In the genomic region with DNA sequence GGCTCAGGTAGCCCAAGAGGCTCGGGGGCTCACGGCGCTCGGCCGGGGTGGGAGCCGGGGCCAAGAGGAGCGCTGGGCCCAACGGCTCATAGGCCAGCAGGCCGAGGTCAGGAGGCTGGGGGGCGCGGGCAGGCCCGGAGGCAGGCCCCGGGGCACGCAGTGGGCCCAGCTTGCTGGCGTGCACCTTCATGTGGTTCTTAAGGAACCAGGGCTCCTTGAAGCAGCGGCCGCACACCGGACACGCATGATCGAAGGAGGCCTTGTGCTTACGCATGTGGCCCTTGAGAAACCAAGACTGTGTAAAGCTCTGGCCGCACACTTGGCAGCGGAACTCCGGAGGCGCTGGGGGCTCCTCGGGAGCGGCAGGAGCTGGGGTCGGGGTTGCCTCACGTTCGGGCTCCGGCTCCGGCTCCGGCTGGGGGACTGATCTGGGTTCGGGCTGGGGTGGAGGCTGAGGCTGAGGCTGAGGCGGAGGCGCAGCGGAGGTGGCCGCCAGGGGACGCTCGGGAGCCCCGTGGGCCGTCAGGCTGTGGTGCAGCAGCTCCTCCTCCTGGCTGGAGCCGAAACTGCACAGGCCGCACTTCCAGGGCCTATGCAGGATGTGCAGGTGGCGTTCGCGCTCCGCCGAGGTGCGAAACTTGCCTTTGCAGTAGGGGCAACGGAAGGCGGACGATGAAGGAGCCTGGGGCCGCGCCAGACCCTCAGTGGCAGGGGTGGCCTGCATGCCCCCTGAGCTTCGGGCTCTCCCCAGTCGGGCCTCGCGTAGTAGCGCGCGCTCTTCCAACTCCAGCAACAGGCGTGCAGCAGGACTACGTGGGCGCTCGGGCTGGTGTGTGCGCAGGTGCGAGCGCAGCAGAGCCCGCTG, we compare ENCODE assay signal across 1 cellular context.
TF ChIP-seq lines count a peak whose summit lies in the region.

No MANE protein-coding gene starts in this region.

TF ChIP-seq in WTC11, 78 proteins besides CTCF, POLR2A, EP300 and RAD21 (continued from another document and continues in another):
- TF ChIP-seq, protein P1, sequence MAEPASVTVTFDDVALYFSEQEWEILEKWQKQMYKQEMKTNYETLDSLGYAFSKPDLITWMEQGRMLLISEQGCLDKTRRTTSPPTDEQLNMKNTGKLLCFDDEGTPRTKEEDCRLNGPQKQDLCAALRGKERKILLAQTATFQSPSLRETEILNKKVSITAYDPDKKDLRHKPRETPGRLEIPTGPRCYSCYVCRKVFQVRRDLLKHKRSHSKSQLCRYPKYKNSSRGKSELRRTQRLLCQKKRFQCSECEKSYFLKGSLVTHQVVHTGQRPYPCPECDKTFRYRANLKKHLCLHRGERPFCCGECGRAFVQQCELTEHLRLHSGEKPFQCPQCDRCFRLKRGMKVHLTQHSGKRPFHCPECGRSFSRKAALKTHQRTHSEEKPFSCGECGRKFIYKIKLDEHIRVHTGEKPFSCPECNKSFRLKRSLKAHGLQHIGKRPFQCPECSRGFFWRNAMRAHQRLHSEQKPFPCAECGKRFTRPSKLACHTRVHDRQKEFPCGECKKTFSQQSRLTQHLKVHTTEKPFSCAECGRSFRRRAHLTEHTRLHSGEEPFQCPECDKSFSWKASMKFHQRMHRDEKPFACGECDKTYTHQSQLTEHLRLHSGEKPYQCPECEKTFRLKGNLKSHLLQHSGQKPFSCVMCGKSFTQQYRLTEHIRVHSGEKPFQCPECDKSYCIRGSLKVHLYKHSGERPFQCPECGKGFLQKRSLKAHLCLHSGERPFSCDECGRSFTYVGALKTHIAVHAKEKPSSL (CRISPR knock-in tag; conservative IDR thresholded peaks at IDR 0.05): no peak
- no peak for TF ChIP-seq JAZF1 (CRISPR knock-in tag; IDR thresholded peaks at IDR 0.05)
- peak; percentile 28; the same call in 1 of the 2 replicates for TF ChIP-seq NFYB (CRISPR knock-in tag; conservative IDR thresholded peaks at IDR 0.05; ENCODE audit: low read depth)
- TF ChIP-seq, protein P2, sequence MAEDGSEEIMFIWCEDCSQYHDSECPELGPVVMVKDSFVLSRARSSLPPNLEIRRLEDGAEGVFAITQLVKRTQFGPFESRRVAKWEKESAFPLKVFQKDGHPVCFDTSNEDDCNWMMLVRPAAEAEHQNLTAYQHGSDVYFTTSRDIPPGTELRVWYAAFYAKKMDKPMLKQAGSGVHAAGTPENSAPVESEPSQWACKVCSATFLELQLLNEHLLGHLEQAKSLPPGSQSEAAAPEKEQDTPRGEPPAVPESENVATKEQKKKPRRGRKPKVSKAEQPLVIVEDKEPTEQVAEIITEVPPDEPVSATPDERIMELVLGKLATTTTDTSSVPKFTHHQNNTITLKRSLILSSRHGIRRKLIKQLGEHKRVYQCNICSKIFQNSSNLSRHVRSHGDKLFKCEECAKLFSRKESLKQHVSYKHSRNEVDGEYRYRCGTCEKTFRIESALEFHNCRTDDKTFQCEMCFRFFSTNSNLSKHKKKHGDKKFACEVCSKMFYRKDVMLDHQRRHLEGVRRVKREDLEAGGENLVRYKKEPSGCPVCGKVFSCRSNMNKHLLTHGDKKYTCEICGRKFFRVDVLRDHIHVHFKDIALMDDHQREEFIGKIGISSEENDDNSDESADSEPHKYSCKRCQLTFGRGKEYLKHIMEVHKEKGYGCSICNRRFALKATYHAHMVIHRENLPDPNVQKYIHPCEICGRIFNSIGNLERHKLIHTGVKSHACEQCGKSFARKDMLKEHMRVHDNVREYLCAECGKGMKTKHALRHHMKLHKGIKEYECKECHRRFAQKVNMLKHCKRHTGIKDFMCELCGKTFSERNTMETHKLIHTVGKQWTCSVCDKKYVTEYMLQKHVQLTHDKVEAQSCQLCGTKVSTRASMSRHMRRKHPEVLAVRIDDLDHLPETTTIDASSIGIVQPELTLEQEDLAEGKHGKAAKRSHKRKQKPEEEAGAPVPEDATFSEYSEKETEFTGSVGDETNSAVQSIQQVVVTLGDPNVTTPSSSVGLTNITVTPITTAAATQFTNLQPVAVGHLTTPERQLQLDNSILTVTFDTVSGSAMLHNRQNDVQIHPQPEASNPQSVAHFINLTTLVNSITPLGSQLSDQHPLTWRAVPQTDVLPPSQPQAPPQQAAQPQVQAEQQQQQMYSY (CRISPR knock-in tag; IDR thresholded peaks at IDR 0.05): peak; percentile 28; the same call in 1 of the 2 replicates
- TF ChIP-seq, protein P3, sequence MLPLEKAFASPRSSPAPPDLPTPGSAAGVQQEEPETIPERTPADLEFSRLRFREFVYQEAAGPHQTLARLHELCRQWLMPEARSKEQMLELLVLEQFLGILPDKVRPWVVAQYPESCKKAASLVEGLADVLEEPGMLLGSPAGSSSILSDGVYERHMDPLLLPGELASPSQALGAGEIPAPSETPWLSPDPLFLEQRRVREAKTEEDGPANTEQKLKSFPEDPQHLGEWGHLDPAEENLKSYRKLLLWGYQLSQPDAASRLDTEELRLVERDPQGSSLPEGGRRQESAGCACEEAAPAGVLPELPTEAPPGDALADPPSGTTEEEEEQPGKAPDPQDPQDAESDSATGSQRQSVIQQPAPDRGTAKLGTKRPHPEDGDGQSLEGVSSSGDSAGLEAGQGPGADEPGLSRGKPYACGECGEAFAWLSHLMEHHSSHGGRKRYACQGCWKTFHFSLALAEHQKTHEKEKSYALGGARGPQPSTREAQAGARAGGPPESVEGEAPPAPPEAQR (CRISPR knock-in tag; IDR thresholded peaks at IDR 0.05): no peak
- peak; percentile 75; the same call in 1 of the 2 replicates for TF ChIP-seq ZNF416 (CRISPR knock-in tag; IDR thresholded peaks at IDR 0.05)
- TF ChIP-seq, protein P4, sequence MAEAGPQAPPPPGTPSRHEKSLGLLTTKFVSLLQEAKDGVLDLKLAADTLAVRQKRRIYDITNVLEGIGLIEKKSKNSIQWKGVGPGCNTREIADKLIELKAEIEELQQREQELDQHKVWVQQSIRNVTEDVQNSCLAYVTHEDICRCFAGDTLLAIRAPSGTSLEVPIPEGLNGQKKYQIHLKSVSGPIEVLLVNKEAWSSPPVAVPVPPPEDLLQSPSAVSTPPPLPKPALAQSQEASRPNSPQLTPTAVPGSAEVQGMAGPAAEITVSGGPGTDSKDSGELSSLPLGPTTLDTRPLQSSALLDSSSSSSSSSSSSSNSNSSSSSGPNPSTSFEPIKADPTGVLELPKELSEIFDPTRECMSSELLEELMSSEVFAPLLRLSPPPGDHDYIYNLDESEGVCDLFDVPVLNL (CRISPR knock-in tag; IDR thresholded peaks at IDR 0.05; ENCODE audit: borderline replicate concordance, low read depth): no peak
- TF ChIP-seq, protein P5, sequence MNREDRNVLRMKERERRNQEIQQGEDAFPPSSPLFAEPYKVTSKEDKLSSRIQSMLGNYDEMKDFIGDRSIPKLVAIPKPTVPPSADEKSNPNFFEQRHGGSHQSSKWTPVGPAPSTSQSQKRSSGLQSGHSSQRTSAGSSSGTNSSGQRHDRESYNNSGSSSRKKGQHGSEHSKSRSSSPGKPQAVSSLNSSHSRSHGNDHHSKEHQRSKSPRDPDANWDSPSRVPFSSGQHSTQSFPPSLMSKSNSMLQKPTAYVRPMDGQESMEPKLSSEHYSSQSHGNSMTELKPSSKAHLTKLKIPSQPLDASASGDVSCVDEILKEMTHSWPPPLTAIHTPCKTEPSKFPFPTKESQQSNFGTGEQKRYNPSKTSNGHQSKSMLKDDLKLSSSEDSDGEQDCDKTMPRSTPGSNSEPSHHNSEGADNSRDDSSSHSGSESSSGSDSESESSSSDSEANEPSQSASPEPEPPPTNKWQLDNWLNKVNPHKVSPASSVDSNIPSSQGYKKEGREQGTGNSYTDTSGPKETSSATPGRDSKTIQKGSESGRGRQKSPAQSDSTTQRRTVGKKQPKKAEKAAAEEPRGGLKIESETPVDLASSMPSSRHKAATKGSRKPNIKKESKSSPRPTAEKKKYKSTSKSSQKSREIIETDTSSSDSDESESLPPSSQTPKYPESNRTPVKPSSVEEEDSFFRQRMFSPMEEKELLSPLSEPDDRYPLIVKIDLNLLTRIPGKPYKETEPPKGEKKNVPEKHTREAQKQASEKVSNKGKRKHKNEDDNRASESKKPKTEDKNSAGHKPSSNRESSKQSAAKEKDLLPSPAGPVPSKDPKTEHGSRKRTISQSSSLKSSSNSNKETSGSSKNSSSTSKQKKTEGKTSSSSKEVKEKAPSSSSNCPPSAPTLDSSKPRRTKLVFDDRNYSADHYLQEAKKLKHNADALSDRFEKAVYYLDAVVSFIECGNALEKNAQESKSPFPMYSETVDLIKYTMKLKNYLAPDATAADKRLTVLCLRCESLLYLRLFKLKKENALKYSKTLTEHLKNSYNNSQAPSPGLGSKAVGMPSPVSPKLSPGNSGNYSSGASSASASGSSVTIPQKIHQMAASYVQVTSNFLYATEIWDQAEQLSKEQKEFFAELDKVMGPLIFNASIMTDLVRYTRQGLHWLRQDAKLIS (CRISPR knock-in tag; IDR thresholded peaks at IDR 0.05; ENCODE audit: borderline replicate concordance): no peak
- TF ChIP-seq ETV6 (CRISPR knock-in tag; IDR thresholded peaks at IDR 0.05): peak; percentile 97
- TF ChIP-seq, protein P6, sequence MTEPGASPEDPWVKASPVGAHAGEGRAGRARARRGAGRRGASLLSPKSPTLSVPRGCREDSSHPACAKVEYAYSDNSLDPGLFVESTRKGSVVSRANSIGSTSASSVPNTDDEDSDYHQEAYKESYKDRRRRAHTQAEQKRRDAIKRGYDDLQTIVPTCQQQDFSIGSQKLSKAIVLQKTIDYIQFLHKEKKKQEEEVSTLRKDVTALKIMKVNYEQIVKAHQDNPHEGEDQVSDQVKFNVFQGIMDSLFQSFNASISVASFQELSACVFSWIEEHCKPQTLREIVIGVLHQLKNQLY (CRISPR knock-in tag; IDR thresholded peaks at IDR 0.05): 0 out of 2 replicates have a peak, but pooled peaks have one; percentile 48
- TF ChIP-seq GRHL2 (CRISPR knock-in tag; IDR thresholded peaks at IDR 0.05; ENCODE audit: insufficient replicate concordance, severe bottlenecking): no peak
- TF ChIP-seq, protein P7, sequence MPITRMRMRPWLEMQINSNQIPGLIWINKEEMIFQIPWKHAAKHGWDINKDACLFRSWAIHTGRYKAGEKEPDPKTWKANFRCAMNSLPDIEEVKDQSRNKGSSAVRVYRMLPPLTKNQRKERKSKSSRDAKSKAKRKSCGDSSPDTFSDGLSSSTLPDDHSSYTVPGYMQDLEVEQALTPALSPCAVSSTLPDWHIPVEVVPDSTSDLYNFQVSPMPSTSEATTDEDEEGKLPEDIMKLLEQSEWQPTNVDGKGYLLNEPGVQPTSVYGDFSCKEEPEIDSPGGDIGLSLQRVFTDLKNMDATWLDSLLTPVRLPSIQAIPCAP (CRISPR knock-in tag; IDR thresholded peaks at IDR 0.05): no peak
- no peak; the same call in 1 of the 2 replicates for TF ChIP-seq ZNF138 (CRISPR knock-in tag; conservative IDR thresholded peaks at IDR 0.05)
- no peak; the same call in none of the 2 replicates for TF ChIP-seq ZBTB21 (CRISPR knock-in tag; IDR thresholded peaks at IDR 0.05; ENCODE audit: borderline replicate concordance)
- peak; percentile 58; the same call in 1 of the 2 replicates for TF ChIP-seq TEAD1 (CRISPR knock-in tag; IDR thresholded peaks at IDR 0.05)
- no peak for TF ChIP-seq CREB1 (CRISPR knock-in tag; IDR thresholded peaks at IDR 0.05)
- no peak for TF ChIP-seq ZNF396 (CRISPR knock-in tag; IDR thresholded peaks at IDR 0.05; ENCODE audit: borderline replicate concordance)
- TF ChIP-seq, protein P8, sequence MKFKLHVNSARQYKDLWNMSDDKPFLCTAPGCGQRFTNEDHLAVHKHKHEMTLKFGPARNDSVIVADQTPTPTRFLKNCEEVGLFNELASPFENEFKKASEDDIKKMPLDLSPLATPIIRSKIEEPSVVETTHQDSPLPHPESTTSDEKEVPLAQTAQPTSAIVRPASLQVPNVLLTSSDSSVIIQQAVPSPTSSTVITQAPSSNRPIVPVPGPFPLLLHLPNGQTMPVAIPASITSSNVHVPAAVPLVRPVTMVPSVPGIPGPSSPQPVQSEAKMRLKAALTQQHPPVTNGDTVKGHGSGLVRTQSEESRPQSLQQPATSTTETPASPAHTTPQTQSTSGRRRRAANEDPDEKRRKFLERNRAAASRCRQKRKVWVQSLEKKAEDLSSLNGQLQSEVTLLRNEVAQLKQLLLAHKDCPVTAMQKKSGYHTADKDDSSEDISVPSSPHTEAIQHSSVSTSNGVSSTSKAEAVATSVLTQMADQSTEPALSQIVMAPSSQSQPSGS (CRISPR knock-in tag; IDR thresholded peaks at IDR 0.05; ENCODE audit: borderline replicate concordance, low read depth): no peak
- TF ChIP-seq, protein P9, sequence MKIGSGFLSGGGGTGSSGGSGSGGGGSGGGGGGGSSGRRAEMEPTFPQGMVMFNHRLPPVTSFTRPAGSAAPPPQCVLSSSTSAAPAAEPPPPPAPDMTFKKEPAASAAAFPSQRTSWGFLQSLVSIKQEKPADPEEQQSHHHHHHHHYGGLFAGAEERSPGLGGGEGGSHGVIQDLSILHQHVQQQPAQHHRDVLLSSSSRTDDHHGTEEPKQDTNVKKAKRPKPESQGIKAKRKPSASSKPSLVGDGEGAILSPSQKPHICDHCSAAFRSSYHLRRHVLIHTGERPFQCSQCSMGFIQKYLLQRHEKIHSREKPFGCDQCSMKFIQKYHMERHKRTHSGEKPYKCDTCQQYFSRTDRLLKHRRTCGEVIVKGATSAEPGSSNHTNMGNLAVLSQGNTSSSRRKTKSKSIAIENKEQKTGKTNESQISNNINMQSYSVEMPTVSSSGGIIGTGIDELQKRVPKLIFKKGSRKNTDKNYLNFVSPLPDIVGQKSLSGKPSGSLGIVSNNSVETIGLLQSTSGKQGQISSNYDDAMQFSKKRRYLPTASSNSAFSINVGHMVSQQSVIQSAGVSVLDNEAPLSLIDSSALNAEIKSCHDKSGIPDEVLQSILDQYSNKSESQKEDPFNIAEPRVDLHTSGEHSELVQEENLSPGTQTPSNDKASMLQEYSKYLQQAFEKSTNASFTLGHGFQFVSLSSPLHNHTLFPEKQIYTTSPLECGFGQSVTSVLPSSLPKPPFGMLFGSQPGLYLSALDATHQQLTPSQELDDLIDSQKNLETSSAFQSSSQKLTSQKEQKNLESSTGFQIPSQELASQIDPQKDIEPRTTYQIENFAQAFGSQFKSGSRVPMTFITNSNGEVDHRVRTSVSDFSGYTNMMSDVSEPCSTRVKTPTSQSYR (CRISPR knock-in tag; IDR thresholded peaks at IDR 0.05): peak; percentile 13; the same call in 1 of the 2 replicates
- no peak for TF ChIP-seq FOXJ3 (CRISPR knock-in tag; IDR thresholded peaks at IDR 0.05; ENCODE audit: borderline replicate concordance)
- TF ChIP-seq IRF2 (CRISPR knock-in tag; IDR thresholded peaks at IDR 0.05; ENCODE audit: borderline replicate concordance, low read depth): no peak
- TF ChIP-seq NR3C1 (CRISPR knock-in tag; conservative IDR thresholded peaks at IDR 0.05; ENCODE audit: low read depth): no peak
- no peak for TF ChIP-seq PRRX2 (CRISPR knock-in tag; IDR thresholded peaks at IDR 0.05)
- TF ChIP-seq, protein P10, sequence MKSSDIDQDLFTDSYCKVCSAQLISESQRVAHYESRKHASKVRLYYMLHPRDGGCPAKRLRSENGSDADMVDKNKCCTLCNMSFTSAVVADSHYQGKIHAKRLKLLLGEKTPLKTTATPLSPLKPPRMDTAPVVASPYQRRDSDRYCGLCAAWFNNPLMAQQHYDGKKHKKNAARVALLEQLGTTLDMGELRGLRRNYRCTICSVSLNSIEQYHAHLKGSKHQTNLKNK (CRISPR knock-in tag; IDR thresholded peaks at IDR 0.05): 0 out of 2 replicates have a peak, but pooled peaks have one; percentile 3
- no peak for TF ChIP-seq SMAD3 (CRISPR knock-in tag; IDR thresholded peaks at IDR 0.05; ENCODE audit: borderline replicate concordance)
- TF ChIP-seq, protein P11, sequence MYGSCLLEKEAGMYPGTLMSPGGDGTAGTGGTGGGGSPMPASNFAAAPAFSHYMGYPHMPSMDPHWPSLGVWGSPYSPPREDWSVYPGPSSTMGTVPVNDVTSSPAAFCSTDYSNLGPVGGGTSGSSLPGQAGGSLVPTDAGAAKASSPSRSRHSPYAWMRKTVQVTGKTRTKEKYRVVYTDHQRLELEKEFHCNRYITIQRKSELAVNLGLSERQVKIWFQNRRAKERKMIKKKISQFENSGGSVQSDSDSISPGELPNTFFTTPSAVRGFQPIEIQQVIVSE (CRISPR knock-in tag; IDR thresholded peaks at IDR 0.05; ENCODE audit: borderline replicate concordance): no peak
- 0 out of 2 replicates have a peak, but pooled peaks have one; percentile 14 for TF ChIP-seq ZNF121 (CRISPR knock-in tag; IDR thresholded peaks at IDR 0.05)
- TF ChIP-seq NFE2L1 (CRISPR knock-in tag; IDR thresholded peaks at IDR 0.05): peak; percentile 88; the same call in 1 of the 2 replicates
- TF ChIP-seq, protein P12, sequence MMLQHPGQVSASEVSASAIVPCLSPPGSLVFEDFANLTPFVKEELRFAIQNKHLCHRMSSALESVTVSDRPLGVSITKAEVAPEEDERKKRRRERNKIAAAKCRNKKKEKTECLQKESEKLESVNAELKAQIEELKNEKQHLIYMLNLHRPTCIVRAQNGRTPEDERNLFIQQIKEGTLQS (CRISPR knock-in tag; conservative IDR thresholded peaks at IDR 0.05): no peak
